ENCODE assay signal across 8 cellular contexts in genomic region chr2:30447149-30448045, GRCh38. TPM values are rescaled to one million over a fixed set of nuclear protein-coding genes. Genes with fewer than 3 reads are reported as not detected.
DNase-seq lines count a peak whose midpoint lies in the region; ATAC-seq, FAIRE-seq and TF ChIP-seq lines count a peak whose summit lies in the region.

TSS of gene LCLAT1 (plus strand) at chr2:30447246. CDS start at chr2:30525591, 78,345 bp downstream.

- peak within 1 kb of the TSS; percentile 87 for H3K4me3 ChIP-seq in CD8-positive, alpha-beta T cell (ENCODE audit: low read depth, low read length)
- H3K4me3 ChIP-seq in endothelial cell of umbilical vein (replicated peaks in 1 of 3; ENCODE audit: insufficient read depth in 1 of 3, low read depth in 1 of 3, low read length in 3 of 3) (peak within 1 kb of the TSS; percentile 89 to 91 (median 90)), mucosa of descending colon (peak within 1 kb of the TSS; percentile 67)

- no peaks in the 10 kb centered on the region for H4K20me1 ChIP-seq in endothelial cell of umbilical vein (replicated peaks; ENCODE audit: control insufficient read depth, extremely low read depth, insufficient read depth, low read length)

- no peaks in the 10 kb centered on the region for H3K9me1 ChIP-seq in endothelial cell of umbilical vein (replicated peaks; ENCODE audit: control insufficient read depth, extremely low read depth, insufficient read depth, low read length)

- no peaks in the 10 kb centered on the region for H3K9me3 Mint-ChIP-seq in CD8-positive, alpha-beta T cell

- FAIRE-seq in endothelial cell of umbilical vein (lab: Jason Lieb, UNC) = peak; percentile 89

- H3K36me3 Mint-ChIP-seq in CD8-positive, alpha-beta T cell = peaks cover 12% of the 10 kb centered on the region

- H3K27ac Mint-ChIP-seq in CD8-positive, alpha-beta T cell = peak within 1 kb of the TSS; percentile 98

- no TSS peak for BruUV-seq in endothelial cell of umbilical vein (replicated peaks; lab: Mats Ljungman, UMichigan)

- H3K9ac ChIP-seq in endothelial cell of umbilical vein (replicated peaks; ENCODE audit: extremely low read depth, insufficient read depth, low read length) = peak within 1 kb of the TSS; percentile 92

- peak; percentile 18 for TF ChIP-seq POLR2A in endothelial cell of umbilical vein (IDR thresholded peaks at IDR 0.05; ENCODE audit: low read depth, low read length)

- TF ChIP-seq CTCF in CD8-positive, alpha-beta T cell (IDR thresholded peaks at IDR 0.05) = no peak
- TF ChIP-seq CTCF in endothelial cell of umbilical vein (IDR thresholded peaks at IDR 0.05; ENCODE audit: extremely low read depth in 1 of 2, insufficient read depth in 1 of 2, low read depth in 1 of 2, low read length in 2 of 2) (no peak), mucosa of descending colon (IDR thresholded peaks at IDR 0.05) (no peak)

- H2AFZ ChIP-seq in endothelial cell of umbilical vein (ENCODE audit: low read depth, low read length) = peak within 1 kb of the TSS; percentile 98

- H3K27me3 Mint-ChIP-seq in CD8-positive, alpha-beta T cell (ENCODE audit: low read depth) = no peaks in the 10 kb centered on the region

- peaks cover 45% of the 10 kb centered on the region for H3K4me1 Mint-ChIP-seq in CD8-positive, alpha-beta T cell (ENCODE audit: low read depth)

- no peaks in the 10 kb centered on the region for H3K27me3 ChIP-seq in CD8-positive, alpha-beta T cell (ENCODE audit: insufficient read depth, low read length)
- H3K27me3 ChIP-seq in endothelial cell of umbilical vein (ENCODE audit: control insufficient read depth in 2 of 2, insufficient read depth in 2 of 2, low read length in 2 of 2) = no peaks in the 10 kb centered on the region

- no peaks in the 10 kb centered on the region for H3K9me3 ChIP-seq in CD8-positive, alpha-beta T cell (ENCODE audit: low read length)
- H3K9me3 ChIP-seq in endothelial cell of umbilical vein (replicated peaks; ENCODE audit: control insufficient read depth, insufficient read depth, low read length) = no peaks in the 10 kb centered on the region
- no peaks in the 10 kb centered on the region for H3K9me3 ChIP-seq in mucosa of descending colon

- H3K27ac ChIP-seq in CD8-positive, alpha-beta T cell (ENCODE audit: low read depth, low read length) = peak within 1 kb of the TSS; percentile 92
- H3K27ac ChIP-seq in endothelial cell of umbilical vein (ENCODE audit: insufficient read depth, low read depth, low read length) = peak within 1 kb of the TSS; percentile 83

- peaks cover 21% of the 10 kb centered on the region for H3K79me2 ChIP-seq in endothelial cell of umbilical vein (ENCODE audit: control insufficient read depth, insufficient read depth, low read length)

- intact Hi-C loops in CD8-positive, alpha-beta T cell (cut with DNase I, micrococcal nuclease) = loop anchor here (1.0 to 10.0 kb wide), 11 partner anchors 13 to 301 kb away; partner anchors contain the start of genes YPEL5 (in 2 of the 2) and LBH (in 1 of the 2)
- intact Hi-C loops in endothelial cell of umbilical vein (cut with micrococcal nuclease) = loop anchor here (1.0 to 5.0 kb wide), 4 partner anchors 10 to 300 kb away; partner anchors contain the start of gene YPEL5
- intact Hi-C loops in mucosa of descending colon (cut with DNase I, micrococcal nuclease) = no loop called here

- CTCF ChIA-PET in CD8-positive, alpha-beta T cell (lab: Charles Lee) = interaction anchor here (0.6 to 2.5 kb wide), 15 partner anchors 11 to 283 kb away, joined by 3 to 14 read pairs (median 3); no protein-coding TSS in a partner anchor
- CTCF ChIA-PET in endothelial cell of umbilical vein (lab: Charles Lee) = interaction anchor here (0.9 to 2.7 kb wide), 5 partner anchors 10 to 264 kb away, joined by 3 to 12 read pairs (median 6); no protein-coding TSS in a partner anchor

- H3K4me2 ChIP-seq in endothelial cell of umbilical vein (ENCODE audit: insufficient read depth, low read length) = peak within 1 kb of the TSS; percentile 94

- dilution Hi-C loops in endothelial cell of umbilical vein (cut with MboI; ENCODE audit: extremely low pct_ligation_motif_present, low sequenced_read_pairs) = no loop called here

- H3K4me3 Mint-ChIP-seq in CD8-positive, alpha-beta T cell = peak within 1 kb of the TSS; percentile 94

- POLR2A ChIA-PET in CD8-positive, alpha-beta T cell (lab: Charles Lee) = interaction anchor here (0.6 to 3.0 kb wide), 14 partner anchors 9 to 230 kb away, joined by 3 to 20 read pairs (median 4); partner anchors contain the start of gene LBH
- POLR2A ChIA-PET in endothelial cell of umbilical vein (lab: Charles Lee) = no interaction called here

- peak; percentile 88 for ATAC-seq in CD8-positive, alpha-beta T cell
- ATAC-seq in GM19328 (IDR thresholded peaks at IDR 0.05; ENCODE audit: unreplicated experiment) (peak; percentile 95), HG03460 (IDR thresholded peaks at IDR 0.05; ENCODE audit: unreplicated experiment) (peak; percentile 99), mucosa of descending colon (peak; percentile 93)

- H3K36me3 ChIP-seq in CD8-positive, alpha-beta T cell (ENCODE audit: insufficient read depth, low read length) = no peaks in the 10 kb centered on the region
- H3K36me3 ChIP-seq in endothelial cell of umbilical vein (ENCODE audit: control insufficient read depth in 2 of 2, extremely low read depth in 1 of 2, insufficient read depth in 2 of 2, low read length in 2 of 2) (no peaks in the 10 kb centered on the region), mucosa of descending colon (ENCODE audit: low read depth) (no peaks in the 10 kb centered on the region)

- DNase-seq in CD8-positive, alpha-beta T cell = peak; percentile 66 to 89 (median 84)
- peak; percentile 33 for DNase-seq in NOMO-1 treated with dmso at 0.1 percent for 144 hours (lab: John Stamatoyannopoulos, UW; ENCODE audit: unreplicated experiment)
- DNase-seq in activated CD8-positive, alpha-beta memory T cell treated with anti-CD3 and anti-CD28 coated beads, Interleukin-2, amount 50 U/mL, for 1 hour (ENCODE audit: extremely low read depth) = peak; percentile 51
- peak; percentile 79 for DNase-seq in endothelial cell of umbilical vein (ENCODE audit: low read depth, low spot score)
- peak; percentile 88 to 90 (median 89) for DNase-seq in mucosa of descending colon
- DNase-seq in stimulated activated CD8-positive, alpha-beta memory T cell treated with anti-CD3 and anti-CD28 coated beads, Interleukin-4, amount 100 ng/mL, for 1 hour (ENCODE audit: low read depth in 2 of 2, low spot score in 1 of 2) = peak; percentile 62 to 68

- H3K4me1 ChIP-seq in CD8-positive, alpha-beta T cell (ENCODE audit: insufficient read depth, low read length) = peaks cover 20% of the 10 kb centered on the region
- H3K4me1 ChIP-seq in endothelial cell of umbilical vein (ENCODE audit: control insufficient read depth, extremely low read depth, insufficient read depth, low read length) (peaks cover 13% of the 10 kb centered on the region), mucosa of descending colon (ENCODE audit: low read depth) (no peaks in the 10 kb centered on the region)

TF ChIP-seq in endothelial cell of umbilical vein, 7 proteins besides CTCF, POLR2A, EP300 and RAD21:
- TF ChIP-seq EZH2 (IDR thresholded peaks at IDR 0.05; ENCODE audit: borderline replicate concordance, low read depth, low read length, severe bottlenecking) (no peak), POLR2AphosphoS5 (IDR thresholded peaks at IDR 0.05; ENCODE audit: insufficient read depth, low read depth, low read length) (peak; percentile 49), MAX (IDR thresholded peaks at IDR 0.05; ENCODE audit: insufficient read depth, insufficient read length) (peak; percentile 73)

RNA-seq across cellular contexts. Expression of gene LCLAT1, which starts in this region (rescaled TPM):
- total RNA-seq in CD8-positive, alpha-beta T cell = 10 to 100 TPM; 11.3 to 12.1 TPM
- total RNA-seq in endothelial cell of umbilical vein (17.1 and 20.8 TPM in 2 replicates), mucosa of descending colon (10 to 100 TPM; 18.1 to 27.1 (median 22.2) TPM)
- polyA plus RNA-seq in endothelial cell of umbilical vein = 4.4 and 6.1 TPM in 2 replicates
- 5.5 and 5.8 TPM in 2 replicates for polyA plus RNA-seq in endothelial cell of umbilical vein (2011; cell fraction: cytosol; rRNA removed)
- 6.3 and 7.5 TPM in 2 replicates for polyA plus RNA-seq in endothelial cell of umbilical vein (2011; cell fraction: nucleus; rRNA removed)
- 4.3 and 5.8 TPM in 2 replicates for polyA plus RNA-seq in endothelial cell of umbilical vein (2012)
- 30.5 and 32.1 TPM in 2 replicates for polyA minus RNA-seq in endothelial cell of umbilical vein
- polyA minus RNA-seq in endothelial cell of umbilical vein (2011; cell fraction: cytosol; rRNA and poly(A)+ RNA removed) = 42.0 TPM
- 15.1 and 21.2 TPM in 2 replicates for polyA minus RNA-seq in endothelial cell of umbilical vein (2011; cell fraction: nucleus; rRNA and poly(A)+ RNA removed)

Comparison
In these comparisons a context has a peak if more than half of its experiments do, and no peak if none do; other contexts are left out.
1. Peak in every context shown above with its lines: DNase-seq, ATAC-seq, H3K4me3 ChIP-seq and H3K27ac ChIP-seq.
2. DNase-seq: peak in every context shown above with its lines; median percentile 89 in mucosa of descending colon; 84 in CD8-positive, alpha-beta T cell; 79 in endothelial cell of umbilical vein; 65 in stimulated activated CD8-positive, alpha-beta memory T cell treated with anti-CD3 and anti-CD28 coated beads, Interleukin-4, amount 100 ng/mL, for 1 hour; 51 in activated CD8-positive, alpha-beta memory T cell treated with anti-CD3 and anti-CD28 coated beads, Interleukin-2, amount 50 U/mL, for 1 hour; 33 in NOMO-1 treated with dmso at 0.1 percent for 144 hours.
3. intact Hi-C loops: an anchor here in CD8-positive, alpha-beta T cell (1.0 to 10.0 kb wide) and endothelial cell of umbilical vein (1.0 to 5.0 kb wide); none called in mucosa of descending colon.